Comparison of ENCODE assay signal across 8 cellular contexts in genomic region chr18:3998698-3999333, GRCh38.
DNase-seq lines count a peak whose midpoint lies in the region; ATAC-seq and TF ChIP-seq lines count a peak whose summit lies in the region.

No MANE protein-coding gene starts in this region.

- intact Hi-C loops in mucosa of descending colon (cut with DNase I, micrococcal nuclease), result loop anchor here in 1 of 2 donors (5.0 to 10.0 kb wide), 2 partner anchors 227 to 294 kb away; no protein-coding TSS in a partner anchor

- in situ Hi-C loops in ACHN (cut with HindIII; ENCODE audit: low pct_ligation_motif_present, low pct_unique_long_range_greater_than_20kb, low sequenced_read_pairs), result no loop called here

- H3K36me3 ChIP-seq in mucosa of descending colon (ENCODE audit: low read depth), result no peaks in the 10 kb centered on the region

- no peaks in the 10 kb centered on the region for H3K4me1 ChIP-seq in mucosa of descending colon (ENCODE audit: low read depth)

- TF ChIP-seq CTCF in choroid plexus epithelial cell (conservative IDR thresholded peaks at IDR 0.05; ENCODE audit: low read depth, low read length) (peak; percentile 85), mucosa of descending colon (IDR thresholded peaks at IDR 0.05) (peak; percentile 25)

- peak; percentile 55 for DNase-seq in ACHN
- peak; percentile 7 for DNase-seq in GF-D8 (lab: John Stamatoyannopoulos, UW)
- DNase-seq in NCI-H345 treated with DMSO at 0.1 percent for 48 hours (lab: John Stamatoyannopoulos, UW; ENCODE audit: unreplicated experiment), result peak; percentile 22
- DNase-seq in choroid plexus epithelial cell (ENCODE audit: low read depth), result peak; percentile 71
- peak in 1 of 3 donors; percentile 67 for DNase-seq in mucosa of descending colon

- ATAC-seq in mucosa of descending colon, result no peak
- no peak for ATAC-seq in GM19035 (IDR thresholded peaks at IDR 0.05; ENCODE audit: unreplicated experiment)
- no peak for ATAC-seq in GM21423 (IDR thresholded peaks at IDR 0.05; ENCODE audit: unreplicated experiment)
- no peak for ATAC-seq in GM21576 (IDR thresholded peaks at IDR 0.05; ENCODE audit: unreplicated experiment)

- no peak overlapping the region for H3K4me3 ChIP-seq in choroid plexus epithelial cell (ENCODE audit: low read depth, low read length)
- H3K4me3 ChIP-seq in mucosa of descending colon, result no peak overlapping the region

- no peaks in the 10 kb centered on the region for H3K9me3 ChIP-seq in mucosa of descending colon
